ENCODE assay signal across 8 cellular contexts in genomic region chr12:3752096-3752709, GRCh38. TPM values are rescaled to one million over a fixed set of nuclear protein-coding genes. Genes with fewer than 3 reads are reported as not detected.
DNase-seq lines count a peak whose midpoint lies in the region; ATAC-seq, FAIRE-seq and TF ChIP-seq lines count a peak whose summit lies in the region.

No MANE protein-coding gene starts in this region.

- H4K20me1 ChIP-seq in H1 (replicated peaks in 1 of 2; ENCODE audit: control insufficient read depth in 1 of 2, insufficient read depth in 2 of 2, low read length in 2 of 2) = no peaks in the 10 kb centered on the region

- no peak overlapping the region for H2BK5ac ChIP-seq in H1 (ENCODE audit: low read depth, low read length)

- TF ChIP-seq POLR2A in H1 (IDR thresholded peaks at IDR 0.05; ENCODE audit: control extremely low read depth in 1 of 2, low read depth in 2 of 2, low read length in 2 of 2) = no peak

- no peaks in the 10 kb centered on the region; the same call in 1 of the 2 replicates for H3K23me2 ChIP-seq in H1 (ENCODE audit: low read depth, low read length)

- no peaks in the 10 kb centered on the region for H3K79me1 ChIP-seq in H1 (ENCODE audit: low read depth, low read length)

- no peak for TF ChIP-seq RAD21 in H1 (IDR thresholded peaks at IDR 0.05 in 1 of 2, conservative IDR thresholded peaks at IDR 0.05 in 1 of 2; ENCODE audit: low read depth in 2 of 2, low read length in 2 of 2)

- DNase-seq in DMS53 (lab: John Stamatoyannopoulos, UW) (peak; percentile 100), H1 (ENCODE audit: low read depth in 1 of 2, low spot score in 2 of 2) (peak in 1 of 2 experiments; percentile 33), thoracic aorta (ENCODE audit: low spot score) (no peak), LoVo (ENCODE audit: low spot score) (no peak)
- peak; percentile 27 for DNase-seq in activated CD4-positive, alpha-beta T cell treated with anti-CD3 and anti-CD28 coated beads for 1 hour
- peak; percentile 90 for DNase-seq in natural killer cell treated with Interleukin-12 subunit alpha and Interleukin-12 subunit beta and Interleukin-15 and Interleukin-18, amount 100 ng/mL, for 72 hours (ENCODE audit: low spot score)

- 77% methylated on average over 18 of the region's 18 CpGs; no CpG with 5 or more reads in 1 of the 2 experiments for WGBS in H1 (ENCODE audit: extremely low coverage in 1 of 2, insufficient coverage in 1 of 2, insufficient read length in 1 of 2, insufficient replicate concordance in 2 of 2, low coverage in 1 of 2, low lambda C conversion rate in 2 of 2, missing lambda C conversion rate in 1 of 2), 2 experiments

- no peak overlapping the region for H3K4ac ChIP-seq in H1 (replicated peaks; ENCODE audit: insufficient read length, low read depth, low read length)

- H3K4me3 Mint-ChIP-seq in natural killer cell treated with Interleukin-12 subunit alpha and Interleukin-12 subunit beta and Interleukin-15 and Interleukin-18, amount 100 ng/mL, for 72 hours = peak overlapping the region; percentile 98

- no peak overlapping the region for H3K9ac ChIP-seq in HUES6 (ENCODE audit: low read length)
- H3K9ac ChIP-seq in H1 (replicated peaks in 1 of 4; ENCODE audit: extremely low read depth in 1 of 4, low read depth in 3 of 4, low read length in 3 of 4) = no peak overlapping the region

- no peak overlapping the region for H4K5ac ChIP-seq in H1 (ENCODE audit: insufficient read length, low read depth, low read length)

- no peak overlapping the region for H3K23ac ChIP-seq in H1 (ENCODE audit: insufficient read length)

- CTCF ChIA-PET in H1 (lab: Charles Lee; ENCODE audit: partially characterized antibody) = interaction anchor here (0.6 to 3.5 kb wide), 10 partner anchors 8 to 452 kb away, joined by 3 to 14 read pairs (median 3); no protein-coding TSS in a partner anchor

- no peak overlapping the region for H3K56ac ChIP-seq in H1 (replicated peaks; ENCODE audit: insufficient read length, low read depth, low read length)

- H3K27ac Mint-ChIP-seq in natural killer cell treated with Interleukin-12 subunit alpha and Interleukin-12 subunit beta and Interleukin-15 and Interleukin-18, amount 100 ng/mL, for 72 hours = peak overlapping the region in 1 of 2 donors; percentile 99

- H3K14ac ChIP-seq in H1 (ENCODE audit: insufficient read length) = no peak overlapping the region

- H3K79me2 ChIP-seq in H1 (ENCODE audit: control insufficient read depth in 1 of 2, insufficient read depth in 2 of 2, low read length in 2 of 2) = no peaks in the 10 kb centered on the region; a peak in 1 of 4 replicates

- H2AFZ ChIP-seq in H1 (ENCODE audit: low read length) = 0 out of 2 replicates have a peak overlapping the region, but pooled peaks have one; percentile 31

- H3K18ac ChIP-seq in H1 (ENCODE audit: extremely low read depth, low read length) = no peak overlapping the region; the same call in 1 of the 2 replicates

- H3K4me2 ChIP-seq in H1 (ENCODE audit: insufficient read depth in 1 of 2, low read depth in 2 of 2, low read length in 2 of 2) = peak overlapping the region; percentile 23 to 67

- no peak overlapping the region for H4K8ac ChIP-seq in H1 (ENCODE audit: extremely low read depth, insufficient read depth, low read length)

- H3K27me3 ChIP-seq in HUES6 (ENCODE audit: control insufficient read depth, insufficient read depth, low read length) (peaks cover 14% of the 10 kb centered on the region), H1 (replicated peaks in 1 of 4; ENCODE audit: control insufficient read depth in 3 of 4, extremely low read depth in 1 of 4, insufficient read depth in 3 of 4, low read length in 3 of 4) (peaks cover 0 to 16% (median 12%) of the 10 kb centered on the region in 4 experiments; a peak in 6 of 7 replicates), thoracic aorta (replicated peaks; ENCODE audit: insufficient read depth) (no peaks in the 10 kb centered on the region)

- H3K36me3 Mint-ChIP-seq in natural killer cell treated with Interleukin-12 subunit alpha and Interleukin-12 subunit beta and Interleukin-15 and Interleukin-18, amount 100 ng/mL, for 72 hours = peaks cover 30% of the 10 kb centered on the region

- H2BK120ac ChIP-seq in H1 (replicated peaks; ENCODE audit: low read depth, low read length) = no peak overlapping the region

- H3K27ac ChIP-seq in HUES6 (ENCODE audit: low read depth, low read length) (no peak overlapping the region), H1 (ENCODE audit: low read depth, low read length) (no peak overlapping the region), thoracic aorta (no peak overlapping the region)

- FAIRE-seq in H1 (lab: Jason Lieb, UNC) = no peak

- H2AK5ac ChIP-seq in H1 (ENCODE audit: low read depth, low read length) = no peak overlapping the region

- H3K36me3 ChIP-seq in HUES6 (ENCODE audit: control insufficient read depth, insufficient read depth, low read length) (no peaks in the 10 kb centered on the region), H1 (ENCODE audit: control insufficient read depth in 2 of 4, insufficient read depth in 4 of 4, low read length in 3 of 4) (no peaks in the 10 kb centered on the region), thoracic aorta (no peaks in the 10 kb centered on the region)

- peak overlapping the region; percentile 75; the same call in 1 of the 2 replicates for H2BK12ac ChIP-seq in H1 (ENCODE audit: low read depth, low read length)

- no peak for TF ChIP-seq CTCF in H1 (IDR thresholded peaks at IDR 0.05; ENCODE audit: control extremely low read depth in 1 of 3, insufficient read depth in 1 of 3, low read depth in 1 of 3, low read length in 3 of 3)
- no peak for TF ChIP-seq CTCF in thoracic aorta (IDR thresholded peaks at IDR 0.05)

- H3K9me3 ChIP-seq in HUES6 (ENCODE audit: control insufficient read depth, insufficient read depth, low read depth, low read length) (no peaks in the 10 kb centered on the region), H1 (ENCODE audit: insufficient read depth in 2 of 2, low read depth in 1 of 2, low read length in 1 of 2) (no peaks in the 10 kb centered on the region), thoracic aorta (no peaks in the 10 kb centered on the region)

- H3K4me1 Mint-ChIP-seq in natural killer cell treated with Interleukin-12 subunit alpha and Interleukin-12 subunit beta and Interleukin-15 and Interleukin-18, amount 100 ng/mL, for 72 hours (ENCODE audit: low read depth in 2 of 2) = peaks cover 64 to 65% of the 10 kb centered on the region in 2 donors

- no peaks in the 10 kb centered on the region for H3K27me3 Mint-ChIP-seq in natural killer cell treated with Interleukin-12 subunit alpha and Interleukin-12 subunit beta and Interleukin-15 and Interleukin-18, amount 100 ng/mL, for 72 hours

- ATAC-seq in GM21447 (IDR thresholded peaks at IDR 0.05; ENCODE audit: unreplicated experiment) (peak; percentile 74), thoracic aorta (ENCODE audit: insufficient number of reproducible peaks, low FRiP score, low read depth) (no peak)
- peak; percentile 89 for ATAC-seq in natural killer cell treated with Interleukin-12 subunit alpha and Interleukin-12 subunit beta and Interleukin-15 and Interleukin-18, amount 100 ng/mL, for 72 hours

- peaks cover 12% of the 10 kb centered on the region; the same call in 1 of the 2 replicates for H3K4me1 ChIP-seq in HUES6 (ENCODE audit: control insufficient read depth, insufficient read depth, low read length)
- H3K4me1 ChIP-seq in H1 (replicated peaks in 1 of 4; ENCODE audit: control insufficient read depth in 3 of 4, insufficient read depth in 4 of 4, low read length in 3 of 4) = peaks cover 0 to 4% (median 3%) of the 10 kb centered on the region in 4 experiments; a peak in 5 of 7 replicates
- peaks cover 0 to 6% of the 10 kb centered on the region in 2 donors for H3K4me1 ChIP-seq in thoracic aorta (ENCODE audit: control insufficient read depth in 1 of 2, low read depth in 2 of 2)

- H2BK15ac ChIP-seq in H1 (ENCODE audit: low read length) = no peak overlapping the region; the same call in 1 of the 2 replicates

- H4K91ac ChIP-seq in H1 (replicated peaks; ENCODE audit: insufficient read length, low read length) = no peak overlapping the region

- POLR2A ChIA-PET in H1 (lab: Charles Lee; ENCODE audit: partially characterized antibody) = interaction anchor here (0.7 kb wide), 1 partner anchor 39 kb away, joined by 3 read pairs; no protein-coding TSS in a partner anchor

- no peaks in the 10 kb centered on the region for H3K9me3 Mint-ChIP-seq in natural killer cell treated with Interleukin-12 subunit alpha and Interleukin-12 subunit beta and Interleukin-15 and Interleukin-18, amount 100 ng/mL, for 72 hours

- peak overlapping the region; percentile 52 for H3K4me3 ChIP-seq in HUES6 (ENCODE audit: low read depth, low read length)
- H3K4me3 ChIP-seq in H1 (ENCODE audit: extremely low read depth in 1 of 4, insufficient read depth in 2 of 4, low read depth in 3 of 4, low read length in 4 of 4) = peak overlapping the region in 2 of 4 experiments; percentile 19 to 54; a peak in 4 of 8 replicates
- peak overlapping the region; percentile 69 for H3K4me3 ChIP-seq in thoracic aorta

- TF ChIP-seq EP300 in H1 (IDR thresholded peaks at IDR 0.05; ENCODE audit: borderline replicate concordance in 1 of 2, low read depth in 2 of 2, low read length in 2 of 2) = no peak

- no peak overlapping the region for H2BK20ac ChIP-seq in H1 (ENCODE audit: low read length)

TF ChIP-seq in H1, 55 proteins besides CTCF, POLR2A, EP300 and RAD21:
- peak; percentile 26; the same call in 1 of the 2 replicates for TF ChIP-seq SUZ12 (IDR thresholded peaks at IDR 0.05; ENCODE audit: low read length)
- no peak for TF ChIP-seq CHD1 (IDR thresholded peaks at IDR 0.05; ENCODE audit: low read depth, low read length)

RNA-seq across cellular contexts. Expression of gene CRACR2A, which starts 0.7 kb away (rescaled TPM):
- total RNA-seq in H1 (2021; fragmentation: NEBNext Ultra II Directional; extraction: Animal tissue kit (Norgen Biotek cat#: 25700)) = 3.0 and 3.2 TPM in 2 replicates
- polyA plus RNA-seq in H1 (2011; rRNA removed) = 0.75 and 0.85 TPM in 2 replicates
- polyA plus RNA-seq in H1 (2011; cell fraction: cytosol; rRNA removed) = 1.1 TPM
- 1.9 TPM for polyA plus RNA-seq in H1 (2011; cell fraction: nucleus; rRNA removed)
- polyA plus RNA-seq in H1 (2012, experiment 1 of 2) = 1.1 to 1.8 TPM (median 1.5 TPM) in 4 replicates
- 0.20 TPM for polyA plus RNA-seq in H1 (2012, experiment 2 of 2)
- 0.89 TPM for polyA plus RNA-seq in H1 (2013, experiment 1 of 2)
- polyA plus RNA-seq in H1 (2013, experiment 2 of 2) = 1.0 TPM
- 1.5 and 2.6 TPM in 2 replicates for polyA minus RNA-seq in H1 (2011; rRNA and poly(A)+ RNA removed)
- polyA minus RNA-seq in H1 (2011; cell fraction: cytosol; rRNA and poly(A)+ RNA removed) = 0.88 TPM
- polyA minus RNA-seq in H1 (2011; cell fraction: nucleus; rRNA and poly(A)+ RNA removed) = 3.8 TPM
- total RNA-seq in natural killer cell treated with Interleukin-12 subunit alpha and Interleukin-12 subunit beta and Interleukin-15 and Interleukin-18, amount 100 ng/mL, for 72 hours = 100 to 1,000 TPM; 134 to 139 TPM
- 1 to 10 TPM; 2.2 to 2.7 TPM for total RNA-seq in thoracic aorta

Comparison
In these comparisons a context has a peak if more than half of its experiments do, and no peak if none do; other contexts are left out.
1. DNase-seq: peak in DMS53 (single experiment), activated CD4-positive, alpha-beta T cell treated with anti-CD3 and anti-CD28 coated beads for 1 hour (single experiment) and natural killer cell treated with Interleukin-12 subunit alpha and Interleukin-12 subunit beta and Interleukin-15 and Interleukin-18, amount 100 ng/mL, for 72 hours (single experiment); none in thoracic aorta (single experiment) and LoVo (single experiment).
2. RNA of gene CRACR2A, which starts 0.7 kb away (total RNA-seq): 134 to 139 TPM in natural killer cell treated with Interleukin-12 subunit alpha and Interleukin-12 subunit beta and Interleukin-15 and Interleukin-18, amount 100 ng/mL, for 72 hours; 3.0 to 3.2 TPM in H1 and 2.2 to 2.7 TPM in thoracic aorta; every median in the first group is over 10 times any median in the second.